ENCODE assay signal across 19 cellular contexts in genomic region chr19:43460362-43461016, GRCh38. TPM values are rescaled to one million over a fixed set of nuclear protein-coding genes. Genes with fewer than 3 reads are reported as not detected.
A peak's percentile ranks its signal among the peaks of the same experiment; 100 is the strongest.
DNase-seq lines count a peak whose midpoint lies in the region; ATAC-seq and TF ChIP-seq lines count a peak whose summit lies in the region.
"Had no signal": no experiment of that assay in that cellular context is flagged by ENCODE, and none has a peak within 500 bp of the region (broad histone marks: within the 10 kb centered on the region; RNA-seq: fewer than 3 reads in every experiment).

No MANE protein-coding gene starts in this region.

- peak overlapping the region; percentile 38 for H3K4me3 Mint-ChIP-seq in activated naive CD8-positive, alpha-beta T cell
- H3K4me3 Mint-ChIP-seq in activated naive CD8-positive, alpha-beta T cell treated with anti-CD3 and anti-CD28 coated beads, Interleukin-2, amount 50 U/mL, for 24 hours = no peak overlapping the region
- peak overlapping the region; percentile 82 for H3K4me3 Mint-ChIP-seq in activated T-helper 17 cell treated with anti-CD3 and anti-CD28 coated beads, Interleukin-2, amount 50 U/mL, for 72 hours
- H3K4me3 Mint-ChIP-seq in natural killer cell (no peak overlapping the region), endothelial cell (ENCODE audit: unreplicated experiment) (no peak overlapping the region)

- H3K27ac Mint-ChIP-seq in activated naive CD8-positive, alpha-beta T cell = no peak overlapping the region
- no peak overlapping the region for H3K27ac Mint-ChIP-seq in activated naive CD8-positive, alpha-beta T cell treated with anti-CD3 and anti-CD28 coated beads, Interleukin-2, amount 50 U/mL, for 24 hours
- H3K27ac Mint-ChIP-seq in activated T-helper 17 cell treated with anti-CD3 and anti-CD28 coated beads, Interleukin-2, amount 50 U/mL, for 72 hours = peak overlapping the region; percentile 42
- H3K27ac Mint-ChIP-seq in natural killer cell (peak overlapping the region; percentile 29 to 95), endothelial cell (ENCODE audit: unreplicated experiment) (no peak overlapping the region)

- H3K9me3 Mint-ChIP-seq in activated naive CD8-positive, alpha-beta T cell (ENCODE audit: low read depth) = no peaks in the 10 kb centered on the region
- no peaks in the 10 kb centered on the region for H3K9me3 Mint-ChIP-seq in activated naive CD8-positive, alpha-beta T cell treated with anti-CD3 and anti-CD28 coated beads, Interleukin-2, amount 50 U/mL, for 24 hours
- H3K9me3 Mint-ChIP-seq in activated T-helper 17 cell treated with anti-CD3 and anti-CD28 coated beads, Interleukin-2, amount 50 U/mL, for 72 hours = no peaks in the 10 kb centered on the region
- no peaks in the 10 kb centered on the region for H3K9me3 Mint-ChIP-seq in natural killer cell
- no peaks in the 10 kb centered on the region for H3K9me3 Mint-ChIP-seq in endothelial cell (ENCODE audit: unreplicated experiment)

- ATAC-seq in activated naive CD8-positive, alpha-beta T cell treated with anti-CD3 and anti-CD28 coated beads, Interleukin-2, amount 50 U/mL, for 24 hours = no peak
- no peak for ATAC-seq in activated T-helper 17 cell treated with anti-CD3 and anti-CD28 coated beads, Interleukin-2, amount 50 U/mL, for 72 hours (replicated peaks)
- no peak for ATAC-seq in natural killer cell
- ATAC-seq in HG02623 (IDR thresholded peaks at IDR 0.05; ENCODE audit: unreplicated experiment) = no peak
- no peak for ATAC-seq in GM19452 (IDR thresholded peaks at IDR 0.05; ENCODE audit: unreplicated experiment)
- ATAC-seq: Panc1, Right ventricle myocardium inferior had no signal

- peaks cover 30% of the 10 kb centered on the region for H3K4me1 Mint-ChIP-seq in activated naive CD8-positive, alpha-beta T cell (ENCODE audit: low read depth)
- peaks cover 35% of the 10 kb centered on the region for H3K4me1 Mint-ChIP-seq in activated naive CD8-positive, alpha-beta T cell treated with anti-CD3 and anti-CD28 coated beads, Interleukin-2, amount 50 U/mL, for 24 hours
- H3K4me1 Mint-ChIP-seq in activated T-helper 17 cell treated with anti-CD3 and anti-CD28 coated beads, Interleukin-2, amount 50 U/mL, for 72 hours = peaks cover 17% of the 10 kb centered on the region
- peaks cover 0 to 21% of the 10 kb centered on the region in 2 donors for H3K4me1 Mint-ChIP-seq in natural killer cell
- H3K4me1 Mint-ChIP-seq in endothelial cell (ENCODE audit: unreplicated experiment) = peaks cover 5% of the 10 kb centered on the region

- no peaks in the 10 kb centered on the region for H3K27me3 Mint-ChIP-seq in activated naive CD8-positive, alpha-beta T cell
- H3K27me3 Mint-ChIP-seq in activated naive CD8-positive, alpha-beta T cell treated with anti-CD3 and anti-CD28 coated beads, Interleukin-2, amount 50 U/mL, for 24 hours = no peaks in the 10 kb centered on the region
- H3K27me3 Mint-ChIP-seq in activated T-helper 17 cell treated with anti-CD3 and anti-CD28 coated beads, Interleukin-2, amount 50 U/mL, for 72 hours = no peaks in the 10 kb centered on the region
- H3K27me3 Mint-ChIP-seq in natural killer cell (ENCODE audit: low read depth in 2 of 2) = peaks cover 6 to 9% of the 10 kb centered on the region in 2 donors
- H3K27me3 Mint-ChIP-seq in endothelial cell (ENCODE audit: unreplicated experiment) = peaks cover 16% of the 10 kb centered on the region

- intact Hi-C loops in natural killer cell (cut with micrococcal nuclease) = no loop called here

- peaks cover 2% of the 10 kb centered on the region for H3K36me3 Mint-ChIP-seq in activated naive CD8-positive, alpha-beta T cell
- peaks cover 3% of the 10 kb centered on the region for H3K36me3 Mint-ChIP-seq in activated naive CD8-positive, alpha-beta T cell treated with anti-CD3 and anti-CD28 coated beads, Interleukin-2, amount 50 U/mL, for 24 hours (ENCODE audit: low read depth)
- no peaks in the 10 kb centered on the region for H3K36me3 Mint-ChIP-seq in activated T-helper 17 cell treated with anti-CD3 and anti-CD28 coated beads, Interleukin-2, amount 50 U/mL, for 72 hours (ENCODE audit: low read depth)
- H3K36me3 Mint-ChIP-seq in natural killer cell (no peaks in the 10 kb centered on the region), endothelial cell (ENCODE audit: low read depth, unreplicated experiment) (no peaks in the 10 kb centered on the region)

- DNase-seq in activated naive CD8-positive, alpha-beta T cell treated with anti-CD3 and anti-CD28 coated beads, Interleukin-2, amount 50 U/mL, for 24 hours = no peak
- no peak for DNase-seq in natural killer cell
- DNase-seq in endothelial cell (ENCODE audit: low spot score) = no peak
- no peak for DNase-seq in inferior parietal cortex (ENCODE audit: extremely low spot score)
- DNase-seq: DMS 273 treated with DMSO at 0.1 percent for 48 hours, GF-D8, NCI-H1092, NCI-H2081 treated with DMSO at 0.1 percent for 48 hours, NCI-H510A had no signal

- no peak for TF ChIP-seq CTCF in natural killer cell (IDR thresholded peaks at IDR 0.05)
- TF ChIP-seq CTCF in endothelial cell (IDR thresholded peaks at IDR 0.05; ENCODE audit: unreplicated experiment) = no peak

RNA-seq across cellular contexts. Expression of gene LYPD3, which starts 4.9 kb away (rescaled TPM):
- total RNA-seq in activated T-helper 17 cell treated with anti-CD3 and anti-CD28 coated beads, Interleukin-2, amount 50 U/mL, for 72 hours = 1 to 10 TPM; 1.0 to 3.0 TPM
- total RNA-seq in natural killer cell = 1 to 10 TPM; 1.3 to 2.4 (median 1.7) TPM
- total RNA-seq in endothelial cell (ENCODE audit: unreplicated experiment) = 0.67 TPM
- total RNA-seq: A172 had no signal

RNA-seq across cellular contexts. Expression of gene PHLDB3, which starts 44.1 kb away (rescaled TPM):
- total RNA-seq in activated T-helper 17 cell treated with anti-CD3 and anti-CD28 coated beads, Interleukin-2, amount 50 U/mL, for 72 hours = 10 to 100 TPM; 16.7 to 25.5 TPM
- total RNA-seq in natural killer cell (10 to 100 TPM; 24.5 to 24.9 (median 24.8) TPM), endothelial cell (ENCODE audit: unreplicated experiment) (9.6 TPM)

RNA-seq across cellular contexts. Expression of gene TEX101, which starts 45.8 kb away (rescaled TPM):
- not detected for total RNA-seq in activated T-helper 17 cell treated with anti-CD3 and anti-CD28 coated beads, Interleukin-2, amount 50 U/mL, for 72 hours
- 1 to 10 TPM in 1 of 3 donors, not detected in 2; 1.4 TPM for total RNA-seq in natural killer cell
- not detected for total RNA-seq in endothelial cell (ENCODE audit: unreplicated experiment)
- total RNA-seq: A172, Daoy, H4, MCF 10A, Right ventricle myocardium inferior had no signal

Comparison
In these comparisons a context has a peak if more than half of its experiments do, and no peak if none do; other contexts are left out.
1. H3K4me3 Mint-ChIP-seq: peak in activated naive CD8-positive, alpha-beta T cell (single experiment) and activated T-helper 17 cell treated with anti-CD3 and anti-CD28 coated beads, Interleukin-2, amount 50 U/mL, for 72 hours (single experiment); none in activated naive CD8-positive, alpha-beta T cell treated with anti-CD3 and anti-CD28 coated beads, Interleukin-2, amount 50 U/mL, for 24 hours (single experiment), natural killer cell (single experiment) and endothelial cell (single experiment).
2. H3K27ac Mint-ChIP-seq: peak in activated T-helper 17 cell treated with anti-CD3 and anti-CD28 coated beads, Interleukin-2, amount 50 U/mL, for 72 hours (single experiment) and natural killer cell (2 of 2); none in activated naive CD8-positive, alpha-beta T cell (single experiment), activated naive CD8-positive, alpha-beta T cell treated with anti-CD3 and anti-CD28 coated beads, Interleukin-2, amount 50 U/mL, for 24 hours (single experiment) and endothelial cell (single experiment).